Comparison of ENCODE assay signal across 19 cellular contexts in the genomic region with DNA sequence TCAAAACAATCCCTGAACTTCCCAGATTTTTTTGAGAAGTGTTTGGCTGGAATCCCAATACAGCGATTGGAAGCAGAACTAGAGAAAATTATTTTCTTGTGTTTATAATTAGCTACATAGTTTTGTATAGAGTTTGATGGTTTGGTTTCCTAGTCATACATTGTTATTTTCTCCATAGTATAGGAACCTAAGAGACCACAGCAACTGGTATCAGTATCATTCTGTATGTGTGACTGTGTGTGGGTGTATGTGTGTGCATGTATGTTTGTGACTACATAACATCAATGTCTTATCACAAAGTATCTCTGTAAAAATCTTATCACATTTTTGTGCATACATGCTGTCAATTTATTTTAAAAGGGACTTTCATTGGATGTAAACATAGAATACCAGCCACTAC.
A peak's percentile ranks its signal among the peaks of the same experiment; 100 is the strongest.
DNase-seq lines count a peak whose midpoint lies in the region; ATAC-seq and TF ChIP-seq lines count a peak whose summit lies in the region.
"Had no signal": no experiment of that assay in that cellular context is flagged by ENCODE, and none has a peak within 500 bp of the region (broad histone marks: within the 10 kb centered on the region; RNA-seq: fewer than 3 reads in every experiment).

No MANE protein-coding gene starts in this region.

- no peak for TF ChIP-seq CTCF in lower leg skin (IDR thresholded peaks at IDR 0.05)

- intact Hi-C loops in lower leg skin (cut with DNase I; ENCODE audit: low total_unique reads) = no loop called here

- 18 to 26% methylated on average over 1 of the region's 1 CpG for WGBS in lower leg skin, 2 donors

- ATAC-seq in GM18519 (IDR thresholded peaks at IDR 0.05; ENCODE audit: low FRiP score, unreplicated experiment) = peak; percentile 50
- ATAC-seq in HG02852 (IDR thresholded peaks at IDR 0.05; ENCODE audit: unreplicated experiment) = peak; percentile 66
- ATAC-seq in HG02938 (IDR thresholded peaks at IDR 0.05; ENCODE audit: unreplicated experiment) = peak; percentile 46
- ATAC-seq in HG03442 (IDR thresholded peaks at IDR 0.05; ENCODE audit: unreplicated experiment) = peak; percentile 37
- no peak for ATAC-seq in GM21576 (IDR thresholded peaks at IDR 0.05; ENCODE audit: unreplicated experiment)
- ATAC-seq in HG02571 (IDR thresholded peaks at IDR 0.05; ENCODE audit: unreplicated experiment) = no peak
- ATAC-seq: CD8-positive, alpha-beta T cell had no signal

- no peak for DNase-seq in islet precursor cell
- DNase-seq in lower leg skin (ENCODE audit: low spot score in 2 of 2) = no peak
- DNase-seq: Caco-2; CD4-positive, CD25-positive, alpha-beta regulatory T cell; CD8-positive, alpha-beta T cell; DMS 273 treated with DMSO at 0.1 percent for 48 hours; DMS79; EL; GDM1; GM23248; H7; HCEC 1CT had no signal

- TF ChIP-seq POLR2A in lower leg skin (IDR thresholded peaks at IDR 0.05) = no peak

- no peak overlapping the region for H3K4me3 ChIP-seq in lower leg skin (ENCODE audit: low read depth, poor library complexity, severe bottlenecking)
- H3K4me3 ChIP-seq: BLaER1, GM23248 had no signal

Comparison
In these comparisons a context has a peak if more than half of its experiments do, and no peak if none do; other contexts are left out.
1. ATAC-seq: peak in GM18519 (single experiment), HG02852 (single experiment), HG02938 (single experiment) and HG03442 (single experiment); none in GM21576 (single experiment) and HG02571 (single experiment).